27 cellular contexts compared by ENCODE assay signal in the genomic region with DNA sequence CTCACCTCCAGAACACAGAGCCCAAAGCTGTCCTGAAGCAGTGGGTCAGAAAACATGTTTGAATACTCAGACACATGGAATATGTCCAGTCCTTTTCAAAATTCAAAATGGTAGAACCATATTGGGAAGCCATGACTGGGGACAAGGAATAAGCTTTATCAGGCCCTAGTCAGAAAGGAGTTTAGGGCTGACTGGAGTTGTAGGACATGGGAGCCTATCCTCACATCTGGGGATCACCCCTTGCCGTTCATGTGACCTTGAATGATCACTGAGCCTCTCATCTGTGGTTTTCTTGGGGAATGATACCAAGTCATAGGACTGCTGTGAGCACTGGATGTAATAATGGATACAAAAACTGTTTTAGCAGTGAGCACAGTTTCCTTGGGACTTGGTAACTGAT.
"Had no signal": no experiment of that assay in that cellular context is flagged by ENCODE, and none has a peak within 500 bp of the region (broad histone marks: within the 10 kb centered on the region; RNA-seq: fewer than 3 reads in every experiment).

No MANE protein-coding gene starts in this region.

- H3K9me3 Mint-ChIP-seq: naive thymus-derived CD8-positive, alpha-beta T cell; nephron; neural crest cell; stimulated activated effector memory CD8-positive, alpha-beta T cell treated with anti-CD3 and anti-CD28 coated beads, Interleukin-12 subunit alpha, Interleukin-12 subunit beta, amount 100 ng/mL, for 72 hours; stimulated activated naive CD8-positive, alpha-beta T cell treated with anti-CD3 and anti-CD28 coated beads, Interleukin-15, Interleukin-2, amounts not matched to agents 100 ng/mL and 50 ng/mL, for 24 hours; type B pancreatic cell had no signal

- FAIRE-seq: islet of Langerhans, kidney, pancreas, small intestine had no signal

- H3K27ac ChIP-seq: left lung, lower lobe of right lung, pancreas, prostate gland, sigmoid colon, spleen, suprapubic skin, tibial nerve, uterus had no signal

- H3K27me3 ChIP-seq: left lung, pancreas, sigmoid colon, spleen, suprapubic skin, tibial nerve, uterus had no signal

- H3K27me3 Mint-ChIP-seq: naive thymus-derived CD8-positive, alpha-beta T cell; stimulated activated naive CD8-positive, alpha-beta T cell treated with anti-CD3 and anti-CD28 coated beads, Interleukin-15, Interleukin-2, amounts not matched to agents 100 ng/mL and 50 ng/mL, for 24 hours; type B pancreatic cell had no signal

- H3K4me3 Mint-ChIP-seq: naive thymus-derived CD8-positive, alpha-beta T cell; nephron; neural crest cell; stimulated activated effector memory CD8-positive, alpha-beta T cell treated with anti-CD3 and anti-CD28 coated beads, Interleukin-12 subunit alpha, Interleukin-12 subunit beta, amount 100 ng/mL, for 72 hours; stimulated activated naive CD8-positive, alpha-beta T cell treated with anti-CD3 and anti-CD28 coated beads, Interleukin-15, Interleukin-2, amounts not matched to agents 100 ng/mL and 50 ng/mL, for 24 hours; type B pancreatic cell had no signal

- DNase-seq: kidney; left colon; left lung; lower lobe of right lung; mammary epithelial cell; mesenchymal stem cell; naive thymus-derived CD8-positive, alpha-beta T cell; nucleus accumbens; pancreas; posterior cingulate gyrus; retina; right cardiac atrium; sigmoid colon; small intestine; spleen; stimulated activated CD4-positive, alpha-beta T cell treated with anti-CD3 and anti-CD28 coated beads, Interleukin-4, amount 100 ng/mL, for 24 hours; stimulated activated naive CD4-positive, alpha-beta T cell; uterus had no signal

- H3K4me3 ChIP-seq: left lung, lower lobe of right lung, pancreas, prostate gland, sigmoid colon, spleen, suprapubic skin, tibial nerve, uterus had no signal

- H3K27ac Mint-ChIP-seq: stimulated activated effector memory CD8-positive, alpha-beta T cell treated with anti-CD3 and anti-CD28 coated beads, Interleukin-12 subunit alpha, Interleukin-12 subunit beta, amount 100 ng/mL, for 72 hours; stimulated activated naive CD8-positive, alpha-beta T cell treated with anti-CD3 and anti-CD28 coated beads, Interleukin-15, Interleukin-2, amounts not matched to agents 100 ng/mL and 50 ng/mL, for 24 hours; type B pancreatic cell had no signal

- H3K36me3 ChIP-seq: left lung, lower lobe of right lung, pancreas, prostate gland, sigmoid colon, spleen, suprapubic skin, tibial nerve, uterus had no signal

- ATAC-seq: left colon; left lung; lower lobe of right lung; naive thymus-derived CD8-positive, alpha-beta T cell; pancreas; right cardiac atrium; stimulated activated effector memory CD8-positive, alpha-beta T cell treated with anti-CD3 and anti-CD28 coated beads, Interleukin-12 subunit alpha, Interleukin-12 subunit beta, amount 100 ng/mL, for 72 hours had no signal

- H3K9me3 ChIP-seq: left lung, lower lobe of right lung, pancreas, prostate gland, sigmoid colon, spleen, suprapubic skin, tibial nerve, uterus had no signal

- H3K4me1 ChIP-seq: left lung, lower lobe of right lung, prostate gland, sigmoid colon, suprapubic skin, uterus had no signal
